25 cellular contexts compared by ENCODE assay signal in genomic region chr5:171127314-171127713, GRCh38.
"Had no signal": no experiment of that assay in that cellular context is flagged by ENCODE, and none has a peak within 500 bp of the region (broad histone marks: within the 10 kb centered on the region; RNA-seq: fewer than 3 reads in every experiment).

No MANE protein-coding gene starts in this region.

- DNase-seq: activated B cell treated with CpG ODN at 0.5 μM for 24 hours; activated CD4-positive, alpha-beta T cell treated with anti-CD3 and anti-CD28 coated beads for 36 hours; activated naive CD4-positive, alpha-beta T cell treated with Interleukin-2 at 50 U/mL for 16 hours; activated T-cell treated with anti-CD3 and anti-CD28 coated beads for 4 hours; activated T-cell treated with anti-CD3 and anti-CD28 coated beads, Interleukin-2, amount 50 U/mL, for 72 hours; amniotic stem cell; caudate nucleus; glutamatergic neuron; islet precursor cell; left ventricle myocardium inferior; mesendoderm; natural killer cell; stimulated activated CD4-positive, alpha-beta T cell treated with anti-CD3 and anti-CD28 coated beads, Interleukin-12 subunit alpha, Interleukin-12 subunit beta, amount 100 ng/mL, for 4 hours; stimulated activated CD4-positive, alpha-beta T cell treated with anti-CD3 and anti-CD28 coated beads, Interleukin-4, amount 100 ng/mL, for 24 hours; stimulated activated naive CD8-positive, alpha-beta T cell treated with anti-CD3 and anti-CD28 coated beads, Interleukin-15, amount 100 ng/mL, for 72 hours; substantia nigra; T-helper 17 cell; uterus had no signal

- ATAC-seq: activated CD4-positive, alpha-beta T cell treated with anti-CD3 and anti-CD28 coated beads for 36 hours; activated T-cell treated with anti-CD3 and anti-CD28 coated beads, Interleukin-2, amount 50 U/mL, for 72 hours; natural killer cell; stimulated activated memory B cell treated with anti-CD40 and anti-IgM and Interleukin-4, amounts not matched to agents 10 μg/mL and 1 μg/mL and 100 μg/mL, for 72 hours; stimulated activated naive CD8-positive, alpha-beta T cell treated with anti-CD3 and anti-CD28 coated beads, Interleukin-15, amount 100 ng/mL, for 72 hours; T-helper 17 cell had no signal

- H3K36me3 ChIP-seq: left ventricle myocardium inferior, neural progenitor cell, right atrium auricular region, uterus had no signal

- H3K4me3 ChIP-seq: left ventricle myocardium inferior, lung, neural progenitor cell, right atrium auricular region, skin epidermis, uterus had no signal

- H3K27ac Mint-ChIP-seq: activated B cell treated with CpG ODN at 0.5 μM for 24 hours; activated CD4-positive, alpha-beta T cell treated with anti-CD3 and anti-CD28 coated beads for 36 hours; activated naive CD8-positive, alpha-beta T cell; activated T-cell treated with anti-CD3 and anti-CD28 coated beads, Interleukin-2, amount 50 U/mL, for 72 hours; natural killer cell; neural progenitor cell; stimulated activated memory B cell treated with anti-CD40 and anti-IgM and Interleukin-4, amounts not matched to agents 10 μg/mL and 1 μg/mL and 100 μg/mL, for 72 hours; stimulated activated naive CD8-positive, alpha-beta T cell treated with anti-CD3 and anti-CD28 coated beads, Interleukin-15, amount 100 ng/mL, for 72 hours; T-helper 17 cell; type B pancreatic cell had no signal

- H3K4me1 Mint-ChIP-seq: activated B cell treated with CpG ODN at 0.5 μM for 24 hours; activated CD4-positive, alpha-beta T cell treated with anti-CD3 and anti-CD28 coated beads for 36 hours; natural killer cell; stimulated activated memory B cell treated with anti-CD40 and anti-IgM and Interleukin-4, amounts not matched to agents 10 μg/mL and 1 μg/mL and 100 μg/mL, for 72 hours; stimulated activated naive CD8-positive, alpha-beta T cell treated with anti-CD3 and anti-CD28 coated beads, Interleukin-15, amount 100 ng/mL, for 72 hours had no signal

- H3K36me3 Mint-ChIP-seq: activated naive CD8-positive, alpha-beta T cell; natural killer cell; stimulated activated memory B cell treated with anti-CD40 and anti-IgM and Interleukin-4, amounts not matched to agents 10 μg/mL and 1 μg/mL and 100 μg/mL, for 72 hours; type B pancreatic cell had no signal

- H3K9me3 Mint-ChIP-seq: activated B cell treated with CpG ODN at 0.5 μM for 24 hours; activated T-cell treated with anti-CD3 and anti-CD28 coated beads, Interleukin-2, amount 50 U/mL, for 72 hours; natural killer cell; neural progenitor cell; stimulated activated memory B cell treated with anti-CD40 and anti-IgM and Interleukin-4, amounts not matched to agents 10 μg/mL and 1 μg/mL and 100 μg/mL, for 72 hours; stimulated activated naive CD8-positive, alpha-beta T cell treated with anti-CD3 and anti-CD28 coated beads, Interleukin-15, amount 100 ng/mL, for 72 hours; type B pancreatic cell had no signal

- H3K4me3 Mint-ChIP-seq: activated B cell treated with CpG ODN at 0.5 μM for 24 hours; activated CD4-positive, alpha-beta T cell treated with anti-CD3 and anti-CD28 coated beads for 36 hours; activated naive CD8-positive, alpha-beta T cell; activated T-cell treated with anti-CD3 and anti-CD28 coated beads, Interleukin-2, amount 50 U/mL, for 72 hours; natural killer cell; neural progenitor cell; stimulated activated memory B cell treated with anti-CD40 and anti-IgM and Interleukin-4, amounts not matched to agents 10 μg/mL and 1 μg/mL and 100 μg/mL, for 72 hours; stimulated activated naive CD8-positive, alpha-beta T cell treated with anti-CD3 and anti-CD28 coated beads, Interleukin-15, amount 100 ng/mL, for 72 hours; T-helper 17 cell; type B pancreatic cell had no signal

- H3K27me3 Mint-ChIP-seq: type B pancreatic cell had no signal

- H3K27me3 ChIP-seq: neural progenitor cell, right atrium auricular region, uterus had no signal
